In genomic region chr22:26586556-26587325, GRCh38 we compare ENCODE assay signal across 12 cellular contexts. TPM values are rescaled to one million over a fixed set of nuclear protein-coding genes. Genes with fewer than 3 reads are reported as not detected.
A peak's percentile ranks its signal among the peaks of the same experiment; 100 is the strongest.
DNase-seq lines count a peak whose midpoint lies in the region; ATAC-seq, FAIRE-seq and TF ChIP-seq lines count a peak whose summit lies in the region.
"Had no signal": no experiment of that assay in that cellular context is flagged by ENCODE, and none has a peak within 500 bp of the region (broad histone marks: within the 10 kb centered on the region; RNA-seq: fewer than 3 reads in every experiment).

No MANE protein-coding gene starts in this region.

- no peak overlapping the region for H3K4me3 ChIP-seq in BLaER1 treated with 17β-estradiol and CSF1 and Interleukin-3, amounts not matched to agents 10 nM and 100 nM
- H3K4me3 ChIP-seq in K562, result peak overlapping the region; percentile 31

- peaks cover 11 to 36% (median 18%) of the 10 kb centered on the region in 11 experiments for H3K36me3 ChIP-seq in BLaER1 treated with 17β-estradiol and CSF1 and Interleukin-3, amounts not matched to agents 10 nM and 100 nM
- H3K36me3 ChIP-seq in KOPT-K1 (ENCODE audit: insufficient read depth, low read length) (peaks cover 30% of the 10 kb centered on the region), K562 (ENCODE audit: control insufficient read depth, insufficient read depth, low read length) (peaks cover 59% of the 10 kb centered on the region)
- H3K36me3 ChIP-seq: BE2C had no signal

- peaks cover 0 to 6% (median 4%) of the 10 kb centered on the region in 11 experiments; a peak in 6 of 22 replicates for H3K9me3 ChIP-seq in BLaER1 treated with 17β-estradiol and CSF1 and Interleukin-3, amounts not matched to agents 10 nM and 100 nM (replicated peaks in 1 of 11)
- H3K9me3 ChIP-seq in KOPT-K1 (ENCODE audit: insufficient read depth, low read length, poor library complexity, severe bottlenecking) (no peaks in the 10 kb centered on the region), K562 (replicated peaks; ENCODE audit: control insufficient read depth, insufficient read depth, low read depth, low read length) (no peaks in the 10 kb centered on the region)
- H3K9me3 ChIP-seq: BE2C, SK-N-SH had no signal

- peaks cover 60 to 79% (median 69%) of the 10 kb centered on the region in 10 experiments for H3K4me1 ChIP-seq in BLaER1 treated with 17β-estradiol and CSF1 and Interleukin-3, amounts not matched to agents 10 nM and 100 nM
- H3K4me1 ChIP-seq in K562 (replicated peaks in 1 of 2; ENCODE audit: control insufficient read depth in 2 of 2, insufficient read depth in 2 of 2, low read length in 2 of 2), result peaks cover 24 to 31% of the 10 kb centered on the region in 2 experiments
- H3K4me1 ChIP-seq: BE2C had no signal

- in situ Hi-C loops in K562 (cut with MboI), result no loop called here

- FAIRE-seq in K562 (lab: Jason Lieb, UNC), result peak; percentile 83

- no peak overlapping the region for H2AFZ ChIP-seq in K562 (ENCODE audit: low read depth, low read length)

- CTCF ChIA-PET in K562 (lab: Yijun Ruan, JAX; ENCODE audit: low intra/inter-chr PET ratio), result no interaction called here

- intact Hi-C loops in K562 (cut with micrococcal nuclease), result loop anchor here (10.0 kb wide), 1 partner anchor 102 kb away; the partner anchor contains the start of genes HPS4 and SRRD

- H3K27me3 Mint-ChIP-seq in naive thymus-derived CD8-positive, alpha-beta T cell, result no peaks in the 10 kb centered on the region

- H3K4me2 ChIP-seq in BLaER1 treated with 17β-estradiol and CSF1 and Interleukin-3, amounts not matched to agents 10 nM and 100 nM, result peak overlapping the region; percentile 44 to 97 (median 73)
- peak overlapping the region; percentile 81 for H3K4me2 ChIP-seq in K562 (ENCODE audit: insufficient read depth, low read length)
- H3K4me2 ChIP-seq: SK-N-SH had no signal

- H3K79me2 ChIP-seq in K562 (ENCODE audit: control insufficient read depth, insufficient read depth, low read length), result peaks cover 83% of the 10 kb centered on the region

- no peak for TF ChIP-seq RAD21 in K562 (CRISPR knock-in tag; conservative IDR thresholded peaks at IDR 0.05 in 1 of 2, IDR thresholded peaks at IDR 0.05 in 1 of 2)

- peaks cover 37 to 78% (median 74%) of the 10 kb centered on the region in 4 donors for H3K4me1 Mint-ChIP-seq in naive thymus-derived CD8-positive, alpha-beta T cell

- peaks cover 0 to 3% (median 0%) of the 10 kb centered on the region in 9 donors for H3K9me3 Mint-ChIP-seq in naive thymus-derived CD8-positive, alpha-beta T cell

- peaks cover 0 to 26% (median 6%) of the 10 kb centered on the region in 3 donors for H3K36me3 Mint-ChIP-seq in naive thymus-derived CD8-positive, alpha-beta T cell

- 7% methylated on average over 11 of the region's 11 CpGs for WGBS in K562 (ENCODE audit: insufficient coverage, low coverage, missing lambda C conversion rate)

- POLR2A ChIA-PET in K562 (lab: Yijun Ruan, JAX), result interaction anchor here (0.6 kb wide), 2 partner anchors 7 to 138 kb away, joined by 3 to 5 read pairs; no protein-coding TSS in a partner anchor
- POLR2A ChIA-PET in naive thymus-derived CD8-positive, alpha-beta T cell (lab: Charles Lee), result interaction anchor here (0.6 to 2.2 kb wide), 6 partner anchors 10 to 88 kb away, joined by 3 to 8 read pairs (median 4); no protein-coding TSS in a partner anchor

- BruUV-seq in K562 (replicated peaks; lab: Mats Ljungman, UMichigan), result TSS peak; percentile 34

- TF ChIP-seq CTCF in K562 (IDR thresholded peaks at IDR 0.05 in 2 of 3, conservative IDR thresholded peaks at IDR 0.05 in 1 of 3; ENCODE audit: insufficient read depth in 2 of 3, low read depth in 1 of 3, low read length in 3 of 3), result no peak

- H3K9ac ChIP-seq in BLaER1 treated with 17β-estradiol and CSF1 and Interleukin-3, amounts not matched to agents 10 nM and 100 nM, result peak overlapping the region in 8 of 11 experiments; percentile 2 to 61 (median 30); a peak in 10 of 22 replicates
- peak overlapping the region; percentile 56 to 87 for H3K9ac ChIP-seq in K562 (ENCODE audit: insufficient read depth in 1 of 2, low read depth in 2 of 2, low read length in 2 of 2)
- H3K9ac ChIP-seq: SK-N-SH had no signal

- peak; percentile 9 for ATAC-seq in K562
- ATAC-seq in naive thymus-derived CD8-positive, alpha-beta T cell, result peak; percentile 33 to 60
- ATAC-seq in HG03439 (IDR thresholded peaks at IDR 0.05; ENCODE audit: unreplicated experiment), result no peak
- ATAC-seq in GM19035 (IDR thresholded peaks at IDR 0.05; ENCODE audit: unreplicated experiment), result no peak

- peak overlapping the region; percentile 45 to 90 (median 80) for H3K4me3 Mint-ChIP-seq in naive thymus-derived CD8-positive, alpha-beta T cell

- TF ChIP-seq POLR2A in K562 (conservative IDR thresholded peaks at IDR 0.05), result no peak

- peak overlapping the region in 5 of 11 experiments; percentile 21 to 90 (median 30); a peak in 7 of 22 replicates for H3K27ac ChIP-seq in BLaER1 treated with 17β-estradiol and CSF1 and Interleukin-3, amounts not matched to agents 10 nM and 100 nM
- H3K27ac ChIP-seq in KOPT-K1 (ENCODE audit: low read depth, low read length, poor library complexity, severe bottlenecking) (peak overlapping the region; percentile 58), K562 (ENCODE audit: extremely low read depth, low read depth, low read length) (peak overlapping the region; percentile 56)

- peaks cover 11 to 69% (median 45%) of the 10 kb centered on the region in 11 experiments; a peak in 19 of 22 replicates for H4K20me1 ChIP-seq in BLaER1 treated with 17β-estradiol and CSF1 and Interleukin-3, amounts not matched to agents 10 nM and 100 nM
- peaks cover 16% of the 10 kb centered on the region; the same call in 1 of the 2 replicates for H4K20me1 ChIP-seq in K562 (replicated peaks; ENCODE audit: control insufficient read depth, insufficient read depth, low read length)

- DNase-seq in K562 (ENCODE audit: extremely low read depth in 1 of 4, low spot score in 3 of 4) (peak in 1 of 4 experiments; percentile 79), NCI-H69 (lab: John Stamatoyannopoulos, UW) (no peak), cerebellum (ENCODE audit: low spot score) (no peak)
- peak in 6 of 10 donors; percentile 31 to 63 (median 44) for DNase-seq in naive thymus-derived CD8-positive, alpha-beta T cell
- DNase-seq: BE2C, NCI-H226, nucleus accumbens, SK-N-SH had no signal

- H3K27ac Mint-ChIP-seq in naive thymus-derived CD8-positive, alpha-beta T cell, result peak overlapping the region; percentile 67 to 96 (median 92)

- TF ChIP-seq EP300 in K562 (IDR thresholded peaks at IDR 0.05; ENCODE audit: low read length), result no peak

- H3K27me3 ChIP-seq in BLaER1 treated with 17β-estradiol and CSF1 and Interleukin-3, amounts not matched to agents 10 nM and 100 nM, result no peaks in the 10 kb centered on the region
- no peaks in the 10 kb centered on the region for H3K27me3 ChIP-seq in K562 (ENCODE audit: control insufficient read depth in 2 of 2, insufficient read depth in 2 of 2, low read length in 2 of 2)
- H3K27me3 ChIP-seq: BE2C had no signal

- H3K9me1 ChIP-seq in K562 (ENCODE audit: control insufficient read depth, insufficient read depth, low read length), result no peaks in the 10 kb centered on the region

RNA-seq across cellular contexts. Expression of gene TPST2, which starts 3.2 kb away (rescaled TPM):
- 183 and 357 TPM in 2 replicates for total RNA-seq in K562 (2011; cell fraction: chromatin; rRNA removed; ENCODE audit: low replicate concordance)
- total RNA-seq in K562 (2011; cell fraction: nucleolus; rRNA removed), result 260 and 261 TPM in 2 replicates
- total RNA-seq in K562 (2011; cell fraction: nucleoplasm; rRNA removed), result 278 and 313 TPM in 2 replicates
- total RNA-seq in K562 (2014; rRNA removed), result 73.7 and 94.7 TPM in 2 replicates
- total RNA-seq in K562 (2014; rRNA removed; fragmentation: Illumina TruSeq; extraction: Trizol), result 26.3 and 26.6 TPM in 2 replicates
- 34.7 and 38.8 TPM in 2 replicates for total RNA-seq in K562 (2015; rRNA removed; fragmentation: Illumina TruSeq; extraction: Trizol)
- 88.7 and 92.1 TPM in 2 replicates for total RNA-seq in K562 (2021)
- polyA plus RNA-seq in K562 (2011; rRNA removed), result 123 and 126 TPM in 2 replicates
- polyA plus RNA-seq in K562 (2011; cell fraction: cytosol; rRNA removed), result 164 and 307 TPM in 2 replicates
- 121 and 197 TPM in 2 replicates for polyA plus RNA-seq in K562 (2011; cell fraction: nucleus; rRNA removed)
- polyA plus RNA-seq in K562 (2012), result 61.7 and 68.9 TPM in 2 replicates
- polyA plus RNA-seq in K562 (2014; fragmentation: Illumina TruSeq; extraction: Trizol), result 60.1 and 64.7 TPM in 2 replicates
- 10 to 100 TPM; 14.2 to 18.2 TPM for polyA plus RNA-seq in K562 (2014; fragmentation: Nextera tagmentation; extraction: Ambion mirVana)
- polyA plus RNA-seq in K562 (2014; rRNA removed), result 85.0 and 92.3 TPM in 2 replicates
- polyA minus RNA-seq in K562 (2011; rRNA and poly(A)+ RNA removed), result 55.9 and 90.2 TPM in 2 replicates
- 71.9 and 98.8 TPM in 2 replicates for polyA minus RNA-seq in K562 (2011; cell fraction: cytosol; rRNA and poly(A)+ RNA removed)
- polyA minus RNA-seq in K562 (2011; cell fraction: nucleus; rRNA and poly(A)+ RNA removed), result 53.2 and 63.2 TPM in 2 replicates
- total RNA-seq in naive thymus-derived CD8-positive, alpha-beta T cell, result 10 to 100 TPM; 40.8 to 43.2 TPM
- polyA plus RNA-seq in naive thymus-derived CD8-positive, alpha-beta T cell, result 100 to 1,000 TPM in 2 of 3 donors, 10 to 100 TPM in 1; 87.9 to 134 (median 126) TPM
- 8.3 TPM for total RNA-seq in cerebellum

RNA-seq across cellular contexts. Expression of gene CRYBB1, which starts 31.1 kb away (rescaled TPM):
- total RNA-seq in K562 (2011; cell fraction: chromatin; rRNA removed; ENCODE audit: low replicate concordance), result not detected in 2 replicates
- total RNA-seq in K562 (2011; cell fraction: nucleolus; rRNA removed), result not detected in 2 replicates
- not detected in 2 replicates for total RNA-seq in K562 (2011; cell fraction: nucleoplasm; rRNA removed)
- 0.29 and 0.45 TPM in 2 replicates for total RNA-seq in K562 (2014; rRNA removed)
- total RNA-seq in K562 (2014; rRNA removed; fragmentation: Illumina TruSeq; extraction: Trizol), result not detected in 2 replicates
- not detected in 2 replicates for total RNA-seq in K562 (2015; rRNA removed; fragmentation: Illumina TruSeq; extraction: Trizol)
- 0.16 and 0.22 TPM in 2 replicates for total RNA-seq in K562 (2021)
- 0.12 and 0.17 TPM in 2 replicates for polyA plus RNA-seq in K562 (2011; rRNA removed)
- 0.53 and 1.1 TPM in 2 replicates for polyA plus RNA-seq in K562 (2011; cell fraction: cytosol; rRNA removed)
- not detected in 2 replicates for polyA plus RNA-seq in K562 (2011; cell fraction: nucleus; rRNA removed)
- polyA plus RNA-seq in K562 (2012), result 0.12 and 0.42 TPM in 2 replicates
- 0.26 and 0.33 TPM in 2 replicates for polyA plus RNA-seq in K562 (2014; fragmentation: Illumina TruSeq; extraction: Trizol)
- under 1 TPM; 0.18 to 0.41 TPM for polyA plus RNA-seq in K562 (2014; fragmentation: Nextera tagmentation; extraction: Ambion mirVana)
- 0.38 and 0.42 TPM in 2 replicates for polyA plus RNA-seq in K562 (2014; rRNA removed)
- not detected in 2 replicates for polyA minus RNA-seq in K562 (2011; rRNA and poly(A)+ RNA removed)
- not detected in 2 replicates for polyA minus RNA-seq in K562 (2011; cell fraction: cytosol; rRNA and poly(A)+ RNA removed)
- polyA minus RNA-seq in K562 (2011; cell fraction: nucleus; rRNA and poly(A)+ RNA removed), result not detected in 2 replicates
- total RNA-seq in naive thymus-derived CD8-positive, alpha-beta T cell, result not detected
- not detected for polyA plus RNA-seq in naive thymus-derived CD8-positive, alpha-beta T cell
- total RNA-seq in cerebellum, result 0.27 TPM

RNA-seq across cellular contexts. Expression of gene CRYBA4, which starts 35.0 kb away (rescaled TPM):
- 0.56 TPM in 1 of 2 replicates, not detected in the other for total RNA-seq in K562 (2011; cell fraction: chromatin; rRNA removed; ENCODE audit: low replicate concordance)
- total RNA-seq in K562 (2011; cell fraction: nucleolus; rRNA removed), result 0.67 TPM in 1 of 2 replicates, not detected in the other
- total RNA-seq in K562 (2011; cell fraction: nucleoplasm; rRNA removed), result not detected in 2 replicates
- 0.73 and 1.6 TPM in 2 replicates for total RNA-seq in K562 (2014; rRNA removed)
- total RNA-seq in K562 (2014; rRNA removed; fragmentation: Illumina TruSeq; extraction: Trizol), result 0.32 and 0.76 TPM in 2 replicates
- total RNA-seq in K562 (2015; rRNA removed; fragmentation: Illumina TruSeq; extraction: Trizol), result 0.34 and 0.69 TPM in 2 replicates
- 3.3 and 3.9 TPM in 2 replicates for total RNA-seq in K562 (2021)
- polyA plus RNA-seq in K562 (2011; rRNA removed), result 1.7 and 1.9 TPM in 2 replicates
- polyA plus RNA-seq in K562 (2011; cell fraction: cytosol; rRNA removed), result 0.47 and 1.5 TPM in 2 replicates
- 0.35 and 1.1 TPM in 2 replicates for polyA plus RNA-seq in K562 (2011; cell fraction: nucleus; rRNA removed)
- 1.7 and 2.1 TPM in 2 replicates for polyA plus RNA-seq in K562 (2012)
- 0.59 and 0.60 TPM in 2 replicates for polyA plus RNA-seq in K562 (2014; fragmentation: Illumina TruSeq; extraction: Trizol)
- polyA plus RNA-seq in K562 (2014; fragmentation: Nextera tagmentation; extraction: Ambion mirVana), result 1 to 10 TPM; 1.6 to 2.1 TPM
- 0.93 and 2.1 TPM in 2 replicates for polyA plus RNA-seq in K562 (2014; rRNA removed)
- polyA minus RNA-seq in K562 (2011; rRNA and poly(A)+ RNA removed), result not detected in 2 replicates
- polyA minus RNA-seq in K562 (2011; cell fraction: cytosol; rRNA and poly(A)+ RNA removed), result not detected in 2 replicates
- not detected in 2 replicates for polyA minus RNA-seq in K562 (2011; cell fraction: nucleus; rRNA and poly(A)+ RNA removed)
- not detected for total RNA-seq in naive thymus-derived CD8-positive, alpha-beta T cell
- under 1 TPM in 1 of 3 donors, not detected in 2; 0.43 TPM for polyA plus RNA-seq in naive thymus-derived CD8-positive, alpha-beta T cell
- total RNA-seq in cerebellum, result not detected
- polyA plus RNA-seq: SK-N-SH had no signal

Comparison
In these comparisons a context has a peak if more than half of its experiments do, and no peak if none do; other contexts are left out.
1. ATAC-seq: peak in K562 (single experiment) and naive thymus-derived CD8-positive, alpha-beta T cell (2 of 2); none in HG03439 (single experiment) and GM19035 (single experiment).
2. DNase-seq: peak in naive thymus-derived CD8-positive, alpha-beta T cell (6 of 10); none in NCI-H69 (single experiment) and cerebellum (single experiment).